In genomic region chr19:18373892-18374629, GRCh38 we compare ENCODE assay signal across 8 cellular contexts. TPM values are rescaled to one million over a fixed set of nuclear protein-coding genes. Genes with fewer than 3 reads are reported as not detected.
DNase-seq lines count a peak whose midpoint lies in the region; ATAC-seq and TF ChIP-seq lines count a peak whose summit lies in the region.

No MANE protein-coding gene starts in this region.

- no peaks in the 10 kb centered on the region for H3K36me3 Mint-ChIP-seq in nephron (ENCODE audit: low read depth)

- H3K27ac Mint-ChIP-seq in nephron: peak overlapping the region; percentile 44 to 91 (median 78)

- TF ChIP-seq EP300 in suprapubic skin (IDR thresholded peaks at IDR 0.05): no peak

- no peak for TF ChIP-seq CTCF in AG10803 (conservative IDR thresholded peaks at IDR 0.05; ENCODE audit: low read length)
- no peak for TF ChIP-seq CTCF in fibroblast of the aortic adventitia (IDR thresholded peaks at IDR 0.05; ENCODE audit: insufficient read depth, low read length)
- TF ChIP-seq CTCF in nephron (IDR thresholded peaks at IDR 0.05; ENCODE audit: unreplicated experiment in 3 of 3): no peak
- no peak for TF ChIP-seq CTCF in suprapubic skin (IDR thresholded peaks at IDR 0.05)

- no peaks in the 10 kb centered on the region for H3K36me3 ChIP-seq in suprapubic skin

- 20% methylated on average over 11 of the region's 17 CpGs for WGBS in suprapubic skin

- TF ChIP-seq POLR2A in suprapubic skin (IDR thresholded peaks at IDR 0.05): no peak

- H3K9me3 ChIP-seq in suprapubic skin: no peaks in the 10 kb centered on the region

- H3K4me3 Mint-ChIP-seq in nephron: no peak overlapping the region

- H3K27ac ChIP-seq in suprapubic skin: peak overlapping the region; percentile 78

- H3K4me1 ChIP-seq in suprapubic skin: peaks cover 33% of the 10 kb centered on the region

- peak; percentile 79 for ATAC-seq in GM18867 (IDR thresholded peaks at IDR 0.05; ENCODE audit: unreplicated experiment)
- peak; percentile 76 for ATAC-seq in HG03097 (IDR thresholded peaks at IDR 0.05; ENCODE audit: low FRiP score, unreplicated experiment)

- no peaks in the 10 kb centered on the region for H3K27me3 ChIP-seq in suprapubic skin

- H3K4me3 ChIP-seq in AG10803 (ENCODE audit: low read length) (no peak overlapping the region), fibroblast of the aortic adventitia (ENCODE audit: low read depth, low read length) (no peak overlapping the region), suprapubic skin (no peak overlapping the region)

- no peaks in the 10 kb centered on the region for H3K27me3 Mint-ChIP-seq in nephron (ENCODE audit: low read depth)

- peaks cover 19% of the 10 kb centered on the region for H3K4me1 Mint-ChIP-seq in nephron

- DNase-seq in AG10803 (ENCODE audit: low read depth): peak; percentile 97
- DNase-seq in NCI-H526 treated with DMSO at 0.1 percent for 48 hours (lab: John Stamatoyannopoulos, UW): peak; percentile 10
- peak; percentile 46 for DNase-seq in activated T-cell treated with anti-CD3 and anti-CD28 coated beads for 48 hours (ENCODE audit: low read depth)
- peak; percentile 98 for DNase-seq in fibroblast of the aortic adventitia (ENCODE audit: low read depth)
- DNase-seq in suprapubic skin (ENCODE audit: low spot score in 2 of 2): peak; percentile 94 to 97

- H3K9me3 Mint-ChIP-seq in nephron: no peaks in the 10 kb centered on the region

RNA-seq across cellular contexts. Expression of gene GDF15, which starts 11.9 kb away (rescaled TPM):
- 23.8 and 27.6 TPM in 2 replicates for total RNA-seq in fibroblast of the aortic adventitia (ENCODE audit: low replicate concordance)
- under 1 TPM in 3 of 4 donors, not detected in 1; 0.57 to 0.89 (median 0.86) TPM for total RNA-seq in suprapubic skin

RNA-seq across cellular contexts. Expression of gene LRRC25, which starts 23.4 kb away (rescaled TPM):
- 0.09 TPM in 1 of 2 replicates, not detected in the other for total RNA-seq in fibroblast of the aortic adventitia (ENCODE audit: low replicate concordance)
- under 1 TPM in 3 of 4 donors, not detected in 1; 0.59 to 0.79 (median 0.73) TPM for total RNA-seq in suprapubic skin

RNA-seq across cellular contexts. Expression of gene PGPEP1, which starts 33.7 kb away (rescaled TPM):
- total RNA-seq in fibroblast of the aortic adventitia (ENCODE audit: low replicate concordance) (9.6 and 27.2 TPM in 2 replicates), suprapubic skin (1 to 10 TPM; 4.6 to 8.0 (median 7.6) TPM)

RNA-seq across cellular contexts. Expression of gene SSBP4, which starts 45.1 kb away (rescaled TPM):
- 66.7 and 76.4 TPM in 2 replicates for total RNA-seq in fibroblast of the aortic adventitia (ENCODE audit: low replicate concordance)
- 10 to 100 TPM; 18.1 to 30.5 (median 27.4) TPM for total RNA-seq in suprapubic skin

RNA-seq across cellular contexts. Expression of gene LSM4, which starts 51.2 kb away (rescaled TPM):
- total RNA-seq in fibroblast of the aortic adventitia (ENCODE audit: low replicate concordance) (113 and 119 TPM in 2 replicates), suprapubic skin (100 to 1,000 TPM in 2 of 4 donors, 10 to 100 TPM in 2; 53.1 to 115 (median 103) TPM)

Comparison
In these comparisons a context has a peak if more than half of its experiments do, and no peak if none do; other contexts are left out.
1. DNase-seq: peak in every context shown above with its lines; median percentile 98 in fibroblast of the aortic adventitia; 97 in AG10803; 96 in suprapubic skin; 46 in activated T-cell treated with anti-CD3 and anti-CD28 coated beads for 48 hours; 10 in NCI-H526 treated with DMSO at 0.1 percent for 48 hours.
2. RNA of gene GDF15, which starts 11.9 kb away (total RNA-seq): 23.8 to 27.6 TPM in fibroblast of the aortic adventitia; 0.57 to 0.89 TPM in suprapubic skin; every median in the first group is over 10 times any median in the second.